8 cellular contexts compared by ENCODE assay signal in the genomic region with DNA sequence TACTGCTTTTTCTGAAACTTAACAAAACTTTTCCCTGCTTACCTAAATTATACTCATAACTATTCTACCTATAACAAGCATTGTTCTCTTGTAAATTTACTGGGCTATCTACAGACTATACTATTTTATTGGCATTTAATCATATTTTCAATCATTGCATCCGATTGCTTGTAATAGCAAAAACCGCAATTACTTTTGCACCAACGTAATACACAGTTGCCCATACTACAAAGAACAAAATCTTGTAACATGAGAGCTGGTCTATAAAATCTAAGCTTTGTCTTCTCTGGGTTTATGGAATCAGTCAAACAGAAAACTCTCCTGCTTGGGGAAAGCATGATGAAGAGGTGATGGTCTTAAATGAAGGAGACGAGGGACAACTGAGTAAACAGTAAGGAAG.
"Had no signal": no experiment of that assay in that cellular context is flagged by ENCODE, and none has a peak within 500 bp of the region (broad histone marks: within the 10 kb centered on the region; RNA-seq: fewer than 3 reads in every experiment).

No MANE protein-coding gene starts in this region.

- DNase-seq: GDM1, GF-D8 had no signal

- ATAC-seq: GM12878 had no signal

- H3K4me3 ChIP-seq: GM12878 had no signal

- FAIRE-seq: G401.6, GM12878, GM12891, GM12892, GM18507, GM19239 had no signal
